ENCODE assay signal across 1 cellular context in genomic region chr13:21071894-21072293, GRCh38.
TF ChIP-seq lines count a peak whose summit lies in the region.

No MANE protein-coding gene starts in this region.

TF ChIP-seq in H1, 55 proteins besides CTCF, POLR2A, EP300 and RAD21 (continued from another document):
- no peak for TF ChIP-seq SIN3A (conservative IDR thresholded peaks at IDR 0.05 in 1 of 2, IDR thresholded peaks at IDR 0.05 in 1 of 2; ENCODE audit: low read depth in 1 of 2, low read length in 2 of 2)
- TF ChIP-seq PHF8 (conservative IDR thresholded peaks at IDR 0.05; ENCODE audit: low read depth, low read length): no peak
- no peak for TF ChIP-seq EGR1 (IDR thresholded peaks at IDR 0.05; ENCODE audit: borderline replicate concordance, low read depth, low read length)
- TF ChIP-seq TEAD4 (IDR thresholded peaks at IDR 0.05; ENCODE audit: low read depth, low read length): no peak
- TF ChIP-seq SP4 (IDR thresholded peaks at IDR 0.05; ENCODE audit: low read length): no peak
- no peak for TF ChIP-seq SRF (IDR thresholded peaks at IDR 0.05; ENCODE audit: low read depth, low read length)
- TF ChIP-seq JUN (IDR thresholded peaks at IDR 0.05; ENCODE audit: low read depth, low read length): no peak
- TF ChIP-seq RBBP5 (IDR thresholded peaks at IDR 0.05; ENCODE audit: borderline replicate concordance, low read depth, low read length): no peak
- TF ChIP-seq CHD2 (IDR thresholded peaks at IDR 0.05; ENCODE audit: low read length): no peak
- TF ChIP-seq RFX5 (IDR thresholded peaks at IDR 0.05; ENCODE audit: borderline replicate concordance, low read depth, low read length): no peak
TF ChIP-seq in H1: peak in this region for 0.
